ENCODE assay signal across 24 cellular contexts in genomic region chr7:111710839-111711380, GRCh38.
"Had no signal": no experiment of that assay in that cellular context is flagged by ENCODE, and none has a peak within 500 bp of the region (broad histone marks: within the 10 kb centered on the region; RNA-seq: fewer than 3 reads in every experiment).

No MANE protein-coding gene starts in this region.

- H3K36me3 ChIP-seq: Peyer's patch had no signal

- H3K27me3 ChIP-seq: Peyer's patch had no signal

- ATAC-seq: activated T-cell treated with anti-CD3 and anti-CD28 coated beads, Interleukin-2, amount 50 U/mL, for 72 hours; T-cell had no signal

- DNase-seq: activated CD4-positive, alpha-beta memory T cell treated with anti-CD3 and anti-CD28 coated beads for 36 hours; activated CD4-positive, alpha-beta T cell treated with anti-CD3 and anti-CD28 coated beads, Interleukin-2, amount 10 ng/mL, durations not matched to agents 7 days and 5 days; activated CD4-positive, CD25-positive, alpha-beta regulatory T cell; activated gamma-delta T cell treated with Interleukin-2 at 50 U/mL for 16 hours; activated naive CD4-positive, alpha-beta T cell treated with anti-CD3 and anti-CD28 coated beads, Interleukin-2, amount 10 ng/mL, durations not matched to agents 7 days and 5 days; activated T-cell treated with anti-CD3 and anti-CD28 coated beads, Interleukin-2, amount 50 U/mL, for 72 hours; aorta; central memory CD4-positive, alpha-beta T cell; Karpas-422; NCI-H1105 treated with DMSO at 0.1 percent for 48 hours; NCI-H1436 treated with DMSO at 0.1 percent for 48 hours; NCI-H2081 treated with DMSO at 0.1 percent for 48 hours; NCI-H446 treated with DMSO at 0.1 percent for 48 hours; NCI-H748 treated with DMSO at 0.1 percent for 48 hours; NK-92 treated with Interleukin-12 subunit alpha and Interleukin-12 subunit beta, amount 100 ng/mL, for 24 hours; OCI-M1; Peyer's patch; Right ventricle myocardium superior; T-cell; T-helper 2 cell; T1000 had no signal

- FAIRE-seq: bronchial epithelial cell, TTC549 had no signal

- H3K4me3 ChIP-seq: Peyer's patch had no signal

- H3K9me3 ChIP-seq: Peyer's patch had no signal

- H3K4me1 ChIP-seq: Peyer's patch had no signal

- H3K27ac ChIP-seq: Peyer's patch, RWPE1 had no signal
